11 cellular contexts compared by ENCODE assay signal in the genomic region with DNA sequence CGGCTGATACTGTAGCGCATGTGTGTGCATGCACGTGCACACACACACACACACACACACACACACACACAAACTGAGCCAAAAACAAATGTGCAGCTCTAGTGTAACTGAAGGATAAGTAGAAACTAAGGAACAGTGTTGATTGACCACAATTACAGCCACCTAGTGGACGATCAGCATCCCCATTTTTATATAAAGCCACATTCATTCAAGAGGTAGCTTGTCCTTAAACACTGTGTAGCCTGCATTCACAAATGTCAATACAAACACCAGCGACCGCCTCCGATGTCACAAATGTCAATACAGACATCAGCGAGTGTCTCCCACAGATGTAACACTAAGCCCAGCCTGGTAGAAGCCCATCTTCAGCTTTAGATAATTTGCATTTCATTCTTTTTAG.
DNase-seq lines count a peak whose midpoint lies in the region; ATAC-seq and TF ChIP-seq lines count a peak whose summit lies in the region.
"Had no signal": no experiment of that assay in that cellular context is flagged by ENCODE, and none has a peak within 500 bp of the region (broad histone marks: within the 10 kb centered on the region; RNA-seq: fewer than 3 reads in every experiment).

No MANE protein-coding gene starts in this region.

- H3K4me3 ChIP-seq in breast epithelium (no peak overlapping the region), Panc1 (ENCODE audit: low read depth in 2 of 2, low read length in 2 of 2) (no peak overlapping the region), transverse colon (no peak overlapping the region)
- H3K4me3 ChIP-seq: BLaER1 treated with 17β-estradiol and CSF1 and Interleukin-3, amounts not matched to agents 10 nM and 100 nM; HAP-1 had no signal

- ATAC-seq in Panc1, result peak; percentile 90
- no peak for ATAC-seq in HG03354 (IDR thresholded peaks at IDR 0.05; ENCODE audit: poor library complexity, severe bottlenecking, unreplicated experiment)

- H3K27me3 ChIP-seq in breast epithelium (no peaks in the 10 kb centered on the region), Panc1 (ENCODE audit: control insufficient read depth, insufficient read depth, low read length) (no peaks in the 10 kb centered on the region), transverse colon (no peaks in the 10 kb centered on the region)
- H3K27me3 ChIP-seq: BLaER1 treated with 17β-estradiol and CSF1 and Interleukin-3, amounts not matched to agents 10 nM and 100 nM had no signal

- BruUV-seq in MCF 10A (replicated peaks; lab: Mats Ljungman, UMichigan), result no TSS peak
- no TSS peak for BruUV-seq in Panc1 (replicated peaks; lab: Mats Ljungman, UMichigan)

- H3K4me1 ChIP-seq in breast epithelium (no peaks in the 10 kb centered on the region), Panc1 (ENCODE audit: control insufficient read depth, insufficient read depth, low read length) (no peaks in the 10 kb centered on the region), transverse colon (peaks cover 0 to 3% (median under 1%) of the 10 kb centered on the region in 4 donors)

- POLR2A ChIA-PET in MCF 10A (lab: Yijun Ruan, JAX), result interaction anchor here (0.6 to 1.3 kb wide), 2 partner anchors 168 to 418 kb away, joined by 3 to 5 read pairs; no protein-coding TSS in a partner anchor
- POLR2A ChIA-PET in Panc1 (lab: Charles Lee), result interaction anchor here (0.7 kb wide), 1 partner anchor 409 kb away, joined by 3 read pairs; no protein-coding TSS in a partner anchor
- POLR2A ChIA-PET in activated CD4-positive, alpha-beta memory T cell treated with anti-CD3 and anti-CD28 coated beads, Interleukin-2, amount 10 ng/mL, durations not matched to agents 7 days and 5 days (lab: Charles Lee), result no interaction called here

- no peaks in the 10 kb centered on the region for H3K9me3 ChIP-seq in breast epithelium
- no peaks in the 10 kb centered on the region for H3K9me3 ChIP-seq in Panc1 (ENCODE audit: control insufficient read depth, insufficient read depth, low read depth, low read length)
- H3K9me3 ChIP-seq in transverse colon, result no peaks in the 10 kb centered on the region
- H3K9me3 ChIP-seq: HAP-1 had no signal

- H3K27ac ChIP-seq in breast epithelium, result no peak overlapping the region
- no peak overlapping the region for H3K27ac ChIP-seq in Panc1 (ENCODE audit: low read length)
- no peak overlapping the region for H3K27ac ChIP-seq in transverse colon
- H3K27ac ChIP-seq: BLaER1 treated with 17β-estradiol and CSF1 and Interleukin-3, amounts not matched to agents 10 nM and 100 nM had no signal

- WGBS in transverse colon (ENCODE audit: low coverage in 1 of 2), 2 donors, result 80 to 81% methylated on average over 1 to 8 of the region's 8 CpGs

- H3K4me1 Mint-ChIP-seq in MCF 10A (ENCODE audit: insufficient read depth, unreplicated experiment), result no peaks in the 10 kb centered on the region
- no peaks in the 10 kb centered on the region for H3K4me1 Mint-ChIP-seq in activated CD4-positive, alpha-beta memory T cell treated with anti-CD3 and anti-CD28 coated beads, Interleukin-2, amount 10 ng/mL, durations not matched to agents 7 days and 5 days

- H3K9me3 Mint-ChIP-seq in MCF 10A (ENCODE audit: unreplicated experiment), result no peaks in the 10 kb centered on the region
- no peaks in the 10 kb centered on the region for H3K9me3 Mint-ChIP-seq in activated CD4-positive, alpha-beta memory T cell treated with anti-CD3 and anti-CD28 coated beads, Interleukin-2, amount 10 ng/mL, durations not matched to agents 7 days and 5 days

- no peak overlapping the region for H3K4me3 Mint-ChIP-seq in MCF 10A (ENCODE audit: unreplicated experiment)
- no peak overlapping the region for H3K4me3 Mint-ChIP-seq in activated CD4-positive, alpha-beta memory T cell treated with anti-CD3 and anti-CD28 coated beads, Interleukin-2, amount 10 ng/mL, durations not matched to agents 7 days and 5 days

- H3K36me3 ChIP-seq in breast epithelium (no peaks in the 10 kb centered on the region), Panc1 (ENCODE audit: control insufficient read depth, insufficient read depth, low read length) (no peaks in the 10 kb centered on the region), transverse colon (no peaks in the 10 kb centered on the region)
- H3K36me3 ChIP-seq: HAP-1 had no signal

- DNase-seq in MCF 10A (ENCODE audit: unreplicated experiment) (peak; percentile 36), breast epithelium (ENCODE audit: low spot score in 2 of 2) (no peak), Panc1 (ENCODE audit: low read depth, low spot score) (peak; percentile 30), fibroblast of the conjunctiva (ENCODE audit: low read depth) (peak; percentile 26), transverse colon (no peak), SKM-1 (lab: John Stamatoyannopoulos, UW; ENCODE audit: unreplicated experiment) (no peak)
- DNase-seq in activated CD4-positive, alpha-beta memory T cell treated with anti-CD3 and anti-CD28 coated beads, Interleukin-2, amount 10 ng/mL, durations not matched to agents 7 days and 5 days, result no peak
- DNase-seq: central memory CD4-positive, alpha-beta T cell had no signal

- H3K36me3 Mint-ChIP-seq in MCF 10A (ENCODE audit: insufficient read depth, unreplicated experiment), result no peaks in the 10 kb centered on the region
- no peaks in the 10 kb centered on the region for H3K36me3 Mint-ChIP-seq in activated CD4-positive, alpha-beta memory T cell treated with anti-CD3 and anti-CD28 coated beads, Interleukin-2, amount 10 ng/mL, durations not matched to agents 7 days and 5 days (ENCODE audit: low read depth)

- in situ Hi-C loops in Panc1 (cut with HindIII; ENCODE audit: low pct_unique_long_range_greater_than_20kb, low sequenced_read_pairs) (no loop called here), transverse colon (cut with MboI; ENCODE audit: low pct_ligation_motif_present in 1 of 4, low pct_unique_long_range_greater_than_20kb in 1 of 4, low sequenced_read_pairs in 3 of 4) (no loop called here)

- CTCF ChIA-PET in MCF 10A (lab: Yijun Ruan, JAX) (interaction anchor here (0.5 to 3.1 kb wide), 29 partner anchors 9 to 1329 kb away, joined by 3 to 29 read pairs (median 4); no protein-coding TSS in a partner anchor), Panc1 (lab: Charles Lee) (interaction anchor here (0.6 to 1.6 kb wide), 16 partner anchors 9 to 418 kb away, joined by 3 to 7 read pairs (median 4); no protein-coding TSS in a partner anchor)
- CTCF ChIA-PET in activated CD4-positive, alpha-beta memory T cell treated with anti-CD3 and anti-CD28 coated beads, Interleukin-2, amount 10 ng/mL, durations not matched to agents 7 days and 5 days (lab: Charles Lee), result interaction anchor here (0.7 to 1.1 kb wide), 3 partner anchors 17 to 145 kb away, joined by 3 to 4 read pairs (median 3); no protein-coding TSS in a partner anchor

- peak; percentile 32 for TF ChIP-seq CTCF in MCF 10A (IDR thresholded peaks at IDR 0.05; ENCODE audit: unreplicated experiment)
- TF ChIP-seq CTCF in breast epithelium (IDR thresholded peaks at IDR 0.05), result peak in 1 of 3 donors; percentile 29
- peak; percentile 84 for TF ChIP-seq CTCF in Panc1 (IDR thresholded peaks at IDR 0.05)
- peak; percentile 25 to 39 (median 35) for TF ChIP-seq CTCF in transverse colon (IDR thresholded peaks at IDR 0.05)

- no peak for TF ChIP-seq EP300 in transverse colon (IDR thresholded peaks at IDR 0.05; ENCODE audit: low read depth)

- H3K27ac Mint-ChIP-seq in MCF 10A (ENCODE audit: low read depth, unreplicated experiment), result no peak overlapping the region
- H3K27ac Mint-ChIP-seq in activated CD4-positive, alpha-beta memory T cell treated with anti-CD3 and anti-CD28 coated beads, Interleukin-2, amount 10 ng/mL, durations not matched to agents 7 days and 5 days, result no peak overlapping the region

- no peak for TF ChIP-seq POLR2A in breast epithelium (IDR thresholded peaks at IDR 0.05)
- TF ChIP-seq POLR2A in transverse colon (IDR thresholded peaks at IDR 0.05), result no peak

- H3K27me3 Mint-ChIP-seq in MCF 10A (ENCODE audit: insufficient read depth, unreplicated experiment), result no peaks in the 10 kb centered on the region
- no peaks in the 10 kb centered on the region for H3K27me3 Mint-ChIP-seq in activated CD4-positive, alpha-beta memory T cell treated with anti-CD3 and anti-CD28 coated beads, Interleukin-2, amount 10 ng/mL, durations not matched to agents 7 days and 5 days

- intact Hi-C loops in MCF 10A (cut with micrococcal nuclease), result loop anchor here (1.0 to 2.0 kb wide), 2 partner anchors 145 to 389 kb away; no protein-coding TSS in a partner anchor
- intact Hi-C loops in breast epithelium (cut with DNase I; ENCODE audit: low total_unique reads), result no loop called here
- intact Hi-C loops in Panc1 (cut with micrococcal nuclease; ENCODE audit: unreplicated experiment), result loop anchor here (5.0 to 10.0 kb wide), 2 partner anchors 144 to 387 kb away; no protein-coding TSS in a partner anchor
- intact Hi-C loops in transverse colon (cut with DNase I; ENCODE audit: low total_unique reads), result no loop called here

Comparison
In these comparisons a context has a peak if more than half of its experiments do, and no peak if none do; other contexts are left out.
1. DNase-seq: peak in MCF 10A (single experiment), Panc1 (single experiment) and fibroblast of the conjunctiva (single experiment); none in breast epithelium (0 of 2), transverse colon (single experiment), SKM-1 (single experiment) and activated CD4-positive, alpha-beta memory T cell treated with anti-CD3 and anti-CD28 coated beads, Interleukin-2, amount 10 ng/mL, durations not matched to agents 7 days and 5 days (single experiment).
2. intact Hi-C loops: an anchor here in MCF 10A (1.0 to 2.0 kb wide) and Panc1 (5.0 to 10.0 kb wide); none called in breast epithelium and transverse colon.